ENCODE assay signal across 10 cellular contexts in genomic region chr14:68975667-68976066, GRCh38. TPM values are rescaled to one million over a fixed set of nuclear protein-coding genes. Genes with fewer than 3 reads are reported as not detected.
DNase-seq lines count a peak whose midpoint lies in the region; ATAC-seq and TF ChIP-seq lines count a peak whose summit lies in the region.
"Had no signal": no experiment of that assay in that cellular context is flagged by ENCODE, and none has a peak within 500 bp of the region (broad histone marks: within the 10 kb centered on the region; RNA-seq: fewer than 3 reads in every experiment).

No MANE protein-coding gene starts in this region.

- peak; percentile 72 for DNase-seq in HCEC 1CT
- peak; percentile 88 for DNase-seq in amniotic epithelial cell (ENCODE audit: low read depth)
- DNase-seq in right atrium auricular region (ENCODE audit: low spot score) = no peak
- no peak for DNase-seq in NCI-H2081 treated with DMSO at 0.1 percent for 48 hours (lab: John Stamatoyannopoulos, UW)
- DNase-seq in cerebellar cortex (ENCODE audit: low spot score) = no peak
- DNase-seq in NCI-H1694 treated with DMSO at 0.1 percent for 48 hours (lab: John Stamatoyannopoulos, UW) = no peak
- DNase-seq: NCI-H2029 had no signal

- H3K9me3 ChIP-seq in right atrium auricular region (no peaks in the 10 kb centered on the region), stomach smooth muscle (ENCODE audit: control insufficient read depth in 2 of 2, low read length in 2 of 2) (no peaks in the 10 kb centered on the region)

- H3K4me1 ChIP-seq in right atrium auricular region (peaks cover 0 to 64% of the 10 kb centered on the region in 2 donors), stomach smooth muscle (ENCODE audit: control insufficient read depth, insufficient read depth, low read length) (peaks cover 70% of the 10 kb centered on the region)

- no peak for TF ChIP-seq CTCF in right atrium auricular region (IDR thresholded peaks at IDR 0.05)

- no peak for ATAC-seq in GM18505 (IDR thresholded peaks at IDR 0.05; ENCODE audit: unreplicated experiment)
- ATAC-seq: activated CD4-positive, CD25-positive, alpha-beta regulatory T cell treated with anti-CD3 and anti-CD28 coated beads, Interleukin-2, amount 50 U/mL, for 24 hours had no signal

- no peak for TF ChIP-seq POLR2A in GM18505 (IDR thresholded peaks at IDR 0.05; ENCODE audit: borderline replicate concordance, extremely low read depth, insufficient read depth, insufficient read length)

- H3K27ac ChIP-seq in right atrium auricular region (peak overlapping the region; percentile 97 to 98), stomach smooth muscle (ENCODE audit: low read length) (peak overlapping the region; percentile 100)

- peaks cover 33% of the 10 kb centered on the region for H3K36me3 ChIP-seq in right atrium auricular region
- peaks cover 23 to 48% of the 10 kb centered on the region in 2 donors for H3K36me3 ChIP-seq in stomach smooth muscle (ENCODE audit: control insufficient read depth in 2 of 2, insufficient read depth in 2 of 2, low read length in 2 of 2)

- H3K9ac ChIP-seq in stomach smooth muscle (ENCODE audit: low read length in 2 of 2) = peak overlapping the region; percentile 99 to 100

- no peaks in the 10 kb centered on the region for H3K27me3 ChIP-seq in right atrium auricular region
- H3K27me3 ChIP-seq in stomach smooth muscle (ENCODE audit: control insufficient read depth in 1 of 2, insufficient read depth in 2 of 2, low read length in 2 of 2) = no peaks in the 10 kb centered on the region

- H3K4me3 ChIP-seq in right atrium auricular region (no peak overlapping the region), stomach smooth muscle (ENCODE audit: low read length in 2 of 2) (peak overlapping the region; percentile 77 to 96)

RNA-seq across cellular contexts. Expression of gene ACTN1, which starts 3.4 kb away (rescaled TPM):
- 100 to 1,000 TPM; 170 to 316 TPM for total RNA-seq in right atrium auricular region

Comparison
In these comparisons a context has a peak if more than half of its experiments do, and no peak if none do; other contexts are left out.
1. DNase-seq: peak in HCEC 1CT (single experiment) and amniotic epithelial cell (single experiment); none in right atrium auricular region (single experiment), NCI-H2081 treated with DMSO at 0.1 percent for 48 hours (single experiment), cerebellar cortex (single experiment) and NCI-H1694 treated with DMSO at 0.1 percent for 48 hours (single experiment).
2. H3K4me3 ChIP-seq: peak in stomach smooth muscle (2 of 2); none in right atrium auricular region (0 of 2).